Comparison of ENCODE assay signal across 8 cellular contexts in the genomic region with DNA sequence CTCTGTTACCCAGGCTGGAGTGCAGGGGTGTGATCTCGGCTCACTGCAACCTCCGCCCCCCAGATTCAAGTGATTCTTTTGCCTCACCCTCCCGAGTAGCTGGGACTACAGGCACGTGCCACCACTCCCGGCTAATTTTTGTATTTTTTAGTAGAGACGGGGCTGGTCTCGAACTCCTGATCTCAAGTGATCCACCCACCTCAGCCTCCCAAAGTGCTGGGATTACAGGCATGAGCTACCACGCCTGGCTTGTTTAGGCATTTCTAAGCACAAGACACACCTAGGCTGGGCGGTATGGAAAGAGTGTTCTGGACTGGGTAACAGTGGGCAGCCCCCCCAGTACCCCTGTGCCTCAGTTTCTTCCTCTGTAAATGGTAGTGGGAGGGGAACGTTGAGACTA. TPM values are rescaled to one million over a fixed set of nuclear protein-coding genes. Genes with fewer than 3 reads are reported as not detected.
DNase-seq lines count a peak whose midpoint lies in the region; ATAC-seq, FAIRE-seq and TF ChIP-seq lines count a peak whose summit lies in the region.
"Not testable (repeated sequence)": the region's sequence is repeated elsewhere in the genome, so short reads cannot be mapped to it uniquely, and the experiment has no call there.

No MANE protein-coding gene starts in this region.

- not testable (repeated sequence) for DNase-seq in A549 (ENCODE audit: low read depth in 1 of 2, low spot score in 1 of 2); RWPE1 (ENCODE audit: low spot score); breast epithelium (ENCODE audit: low spot score in 2 of 2); hepatocyte (ENCODE audit: low spot score); naive thymus-derived CD4-positive, alpha-beta T cell; tibial artery

- TF ChIP-seq CTCF in A549 (IDR thresholded peaks at IDR 0.05); RWPE1 (conservative IDR thresholded peaks at IDR 0.05; ENCODE audit: low read depth); breast epithelium (IDR thresholded peaks at IDR 0.05); hepatocyte (IDR thresholded peaks at IDR 0.05; ENCODE audit: poor library complexity); tibial artery (IDR thresholded peaks at IDR 0.05): not testable (repeated sequence)

- CTCF ChIA-PET in A549 (lab: Yijun Ruan, JAX) = interaction anchor here (0.6 to 22.8 kb wide), 6 partner anchors 9 to 120 kb away, joined by 3 to 513 read pairs (median 21); a partner anchor contains a TSS
- CTCF ChIA-PET in RWPE1 (lab: Yijun Ruan, JAX); naive thymus-derived CD4-positive, alpha-beta T cell (lab: Charles Lee): not testable (repeated sequence)

- not testable (repeated sequence) for H3K36me3 ChIP-seq in breast epithelium; hepatocyte (replicated peaks; ENCODE audit: insufficient read depth, low read depth); naive thymus-derived CD4-positive, alpha-beta T cell (ENCODE audit: control insufficient read depth in 2 of 3, insufficient read depth in 3 of 3, low read length in 3 of 3); skeletal muscle tissue (ENCODE audit: control insufficient read depth in 3 of 3, insufficient read depth in 3 of 3, low read length in 3 of 3)
- H3K36me3 ChIP-seq in esophagus (ENCODE audit: control insufficient read depth in 2 of 2, insufficient read depth in 2 of 2, low read length in 1 of 2) = peaks cover 0 to 17% of the 10 kb centered on the region in 2 donors
- H3K36me3 ChIP-seq in tibial artery = peaks cover 9 to 16% (median 16%) of the 10 kb centered on the region in 3 donors

- H3K4me1 Mint-ChIP-seq in naive thymus-derived CD4-positive, alpha-beta T cell = peaks cover 7 to 34% (median 24%) of the 10 kb centered on the region in 7 donors

- not testable (repeated sequence) for H3K9me3 Mint-ChIP-seq in naive thymus-derived CD4-positive, alpha-beta T cell

- H3K27ac ChIP-seq in A549 (peak overlapping the region; percentile 66 to 84; a peak in 4 of 6 replicates), RWPE1 (peak overlapping the region; percentile 98), breast epithelium (peak overlapping the region; percentile 95 to 96), esophagus (ENCODE audit: low read depth in 2 of 2, low read length in 1 of 2) (peak overlapping the region; percentile 51 to 82), hepatocyte (peak overlapping the region; percentile 87), skeletal muscle tissue (ENCODE audit: low read depth, low read length) (peak overlapping the region; percentile 81), tibial artery (peak overlapping the region; percentile 92 to 97)
- not testable (repeated sequence) for H3K27ac ChIP-seq in naive thymus-derived CD4-positive, alpha-beta T cell (ENCODE audit: low read depth, low read length)

- not testable (repeated sequence) for ATAC-seq in A549; naive thymus-derived CD4-positive, alpha-beta T cell

- not testable (repeated sequence) for H3K79me2 ChIP-seq in hepatocyte

- peak overlapping the region in 2 of 3 donors; percentile 46 to 62 for H3K9ac ChIP-seq in skeletal muscle tissue (ENCODE audit: low read depth in 1 of 3, low read length in 3 of 3)

- not testable (repeated sequence) for H3K9me3 ChIP-seq in A549; breast epithelium; esophagus (ENCODE audit: control insufficient read depth in 2 of 2, insufficient read depth in 1 of 2, low read depth in 1 of 2, low read length in 1 of 2); hepatocyte (ENCODE audit: low read depth); naive thymus-derived CD4-positive, alpha-beta T cell (ENCODE audit: control insufficient read depth in 2 of 3, low read length in 3 of 3); skeletal muscle tissue (ENCODE audit: control insufficient read depth in 3 of 3, low read length in 3 of 3); tibial artery

- intact Hi-C loops in breast epithelium (cut with DNase I; ENCODE audit: low total_unique reads); naive thymus-derived CD4-positive, alpha-beta T cell (cut with micrococcal nuclease); tibial artery (cut with DNase I; ENCODE audit: low total_unique reads): not testable (repeated sequence)

- H3K27ac Mint-ChIP-seq in naive thymus-derived CD4-positive, alpha-beta T cell = peak overlapping the region in 7 of 9 donors; percentile 1 to 80 (median 44)

- not testable (repeated sequence) for TF ChIP-seq POLR2A in A549 (IDR thresholded peaks at IDR 0.05; ENCODE audit: low read length); breast epithelium (IDR thresholded peaks at IDR 0.05)

- not testable (repeated sequence) for H3K27me3 ChIP-seq in breast epithelium; esophagus (ENCODE audit: control insufficient read depth in 1 of 2, insufficient read depth in 2 of 2, low read length in 2 of 2); hepatocyte; naive thymus-derived CD4-positive, alpha-beta T cell (ENCODE audit: control insufficient read depth in 2 of 2, insufficient read depth in 2 of 2, low read length in 2 of 2); skeletal muscle tissue (ENCODE audit: control insufficient read depth in 3 of 3, insufficient read depth in 3 of 3, low read length in 3 of 3); tibial artery

- peaks cover 38% of the 10 kb centered on the region for H3K4me1 ChIP-seq in A549
- peaks cover 13 to 25% of the 10 kb centered on the region in 2 donors for H3K4me1 ChIP-seq in breast epithelium
- peaks cover 3 to 16% of the 10 kb centered on the region in 2 donors for H3K4me1 ChIP-seq in esophagus (ENCODE audit: control insufficient read depth in 2 of 2, insufficient read depth in 2 of 2, low read length in 1 of 2)
- not testable (repeated sequence) for H3K4me1 ChIP-seq in hepatocyte (ENCODE audit: insufficient read depth)
- peaks cover 10 to 13% of the 10 kb centered on the region in 2 donors for H3K4me1 ChIP-seq in naive thymus-derived CD4-positive, alpha-beta T cell (ENCODE audit: control insufficient read depth in 2 of 2, insufficient read depth in 2 of 2, low read length in 2 of 2)
- H3K4me1 ChIP-seq in skeletal muscle tissue (ENCODE audit: control insufficient read depth in 3 of 3, insufficient read depth in 3 of 3, low read length in 3 of 3) = peaks cover 38 to 43% (median 42%) of the 10 kb centered on the region in 3 donors
- peaks cover 17 to 71% (median 63%) of the 10 kb centered on the region in 4 donors for H3K4me1 ChIP-seq in tibial artery

- 90% methylated on average over 10 of the region's 10 CpGs for WGBS in A549 (ENCODE audit: missing lambda C conversion rate)
- 48 to 51% methylated on average over 10 of the region's 10 CpGs for WGBS in esophagus, 2 donors
- 92% methylated on average over 10 of the region's 10 CpGs for WGBS in hepatocyte (ENCODE audit: low lambda C conversion rate, missing lambda C conversion rate)

- TF ChIP-seq EP300 in A549 (IDR thresholded peaks at IDR 0.05) = not testable (repeated sequence)

- H4K20me1 ChIP-seq in hepatocyte (ENCODE audit: insufficient read depth, poor library complexity, severe bottlenecking) = not testable (repeated sequence)

- not testable (repeated sequence) for H3K9me2 ChIP-seq in hepatocyte (replicated peaks; ENCODE audit: insufficient read depth)

- H3K27me3 Mint-ChIP-seq in naive thymus-derived CD4-positive, alpha-beta T cell = not testable (repeated sequence)

- H3K4me2 ChIP-seq in A549 = peak overlapping the region; percentile 56; the same call in 2 of the 3 replicates
- not testable (repeated sequence) for H3K4me2 ChIP-seq in hepatocyte

- not testable (repeated sequence) for TF ChIP-seq RAD21 in A549 (conservative IDR thresholded peaks at IDR 0.05 in 1 of 2, IDR thresholded peaks at IDR 0.05 in 1 of 2)

- H3K4me3 ChIP-seq in A549; esophagus (ENCODE audit: low read depth in 1 of 2, low read length in 2 of 2); hepatocyte; naive thymus-derived CD4-positive, alpha-beta T cell (ENCODE audit: low read length): not testable (repeated sequence)
- H3K4me3 ChIP-seq in breast epithelium = peak overlapping the region; percentile 29 to 52 (median 35)
- peak overlapping the region in 1 of 3 donors; percentile 22 for H3K4me3 ChIP-seq in skeletal muscle tissue (ENCODE audit: low read length in 3 of 3)
- peak overlapping the region; percentile 32 to 38 for H3K4me3 ChIP-seq in tibial artery

- H3K4me3 Mint-ChIP-seq in naive thymus-derived CD4-positive, alpha-beta T cell = not testable (repeated sequence)

- POLR2A ChIA-PET in A549 (lab: Yijun Ruan, JAX) (interaction anchor here (1.6 kb wide), 1 partner anchor 90 kb away, joined by 7 read pairs; a partner anchor contains a TSS), RWPE1 (lab: Yijun Ruan, JAX; ENCODE audit: low non-redundant PET) (interaction anchor here (0.6 to 1.0 kb wide), 2 partner anchors 15 to 34 kb away, joined by 3 read pairs; a partner anchor contains a TSS)
- POLR2A ChIA-PET in naive thymus-derived CD4-positive, alpha-beta T cell (lab: Charles Lee) = interaction anchor here (20.0 kb wide), 1 partner anchor 12 kb away, joined by 354 read pairs; a partner anchor contains a TSS

- not testable (repeated sequence) for H3K36me3 Mint-ChIP-seq in naive thymus-derived CD4-positive, alpha-beta T cell

- H2AFZ ChIP-seq in hepatocyte = not testable (repeated sequence)

- not testable (repeated sequence) for FAIRE-seq in A549 (lab: Jason Lieb, UNC)

RNA-seq across cellular contexts. Expression of a gene that starts 8.2 kb away (rescaled TPM):
- polyA plus RNA-seq in A549 (2011; rRNA removed) = 19.6 and 26.7 TPM in 2 replicates
- 50.0 and 67.2 TPM in 2 replicates for polyA plus RNA-seq in A549 (2012; cell fraction: cytosol; rRNA removed)
- polyA plus RNA-seq in A549 (2012; cell fraction: nucleus; rRNA removed) = 162 and 183 TPM in 2 replicates
- 45.3 to 54.7 TPM (median 46.6 TPM) in 3 replicates for polyA plus RNA-seq in A549 (2017; fragmentation: RNase III; extraction: RNeasy Plus Mini Kit Qiagen cat#74134 plus additional on column Dnase treatment)
- 31.2 and 34.8 TPM in 2 replicates for polyA minus RNA-seq in A549 (2011; rRNA and poly(A)+ RNA removed)
- total RNA-seq in breast epithelium = 10 to 100 TPM; 15.4 to 26.1 (median 23.3) TPM
- polyA plus RNA-seq in esophagus = 10 to 100 TPM; 20.4 to 21.7 TPM
- total RNA-seq in hepatocyte = 13.0 and 15.5 TPM in 2 replicates
- polyA plus RNA-seq in hepatocyte = 36.9 and 42.9 TPM in 2 replicates
- 10 to 100 TPM in 1 of 5 experiments, 1 to 10 TPM in 4; 2.5 to 25.6 (median 8.7) TPM for total RNA-seq in naive thymus-derived CD4-positive, alpha-beta T cell
- 1 to 10 TPM; 6.3 to 7.7 TPM for polyA plus RNA-seq in naive thymus-derived CD4-positive, alpha-beta T cell
- total RNA-seq in skeletal muscle tissue = 23.5 TPM

RNA-seq across cellular contexts. Expression of a gene that starts 15.1 kb away (rescaled TPM):
- 35.6 and 39.7 TPM in 2 replicates for polyA plus RNA-seq in A549 (2011; rRNA removed)
- 26.6 and 35.4 TPM in 2 replicates for polyA plus RNA-seq in A549 (2012; cell fraction: cytosol; rRNA removed)
- polyA plus RNA-seq in A549 (2012; cell fraction: nucleus; rRNA removed) = 60.1 and 71.4 TPM in 2 replicates
- polyA plus RNA-seq in A549 (2017; fragmentation: RNase III; extraction: RNeasy Plus Mini Kit Qiagen cat#74134 plus additional on column Dnase treatment) = 111 to 131 TPM (median 116 TPM) in 3 replicates
- 31.8 and 40.3 TPM in 2 replicates for polyA minus RNA-seq in A549 (2011; rRNA and poly(A)+ RNA removed)
- total RNA-seq in breast epithelium = 10 to 100 TPM; 44.9 to 63.2 (median 62.9) TPM
- 10 to 100 TPM; 65.1 to 65.9 TPM for polyA plus RNA-seq in esophagus
- total RNA-seq in hepatocyte = 22.8 and 29.0 TPM in 2 replicates
- polyA plus RNA-seq in hepatocyte = 129 and 143 TPM in 2 replicates
- 100 to 1,000 TPM in 3 of 5 experiments, 10 to 100 TPM in 2; 87.7 to 159 (median 112) TPM for total RNA-seq in naive thymus-derived CD4-positive, alpha-beta T cell
- polyA plus RNA-seq in naive thymus-derived CD4-positive, alpha-beta T cell = 10 to 100 TPM; 84.8 to 99.4 TPM
- total RNA-seq in skeletal muscle tissue = 17.7 TPM

RNA-seq across cellular contexts. Expression of a gene that starts 26.0 kb away (rescaled TPM):
- 0.97 and 1.6 TPM in 2 replicates for polyA plus RNA-seq in A549 (2011; rRNA removed)
- polyA plus RNA-seq in A549 (2012; cell fraction: cytosol; rRNA removed) = 1.3 and 2.0 TPM in 2 replicates
- 6.1 and 10.5 TPM in 2 replicates for polyA plus RNA-seq in A549 (2012; cell fraction: nucleus; rRNA removed)
- polyA plus RNA-seq in A549 (2017; fragmentation: RNase III; extraction: RNeasy Plus Mini Kit Qiagen cat#74134 plus additional on column Dnase treatment) = 3.5 to 4.5 TPM (median 4.3 TPM) in 3 replicates
- polyA minus RNA-seq in A549 (2011; rRNA and poly(A)+ RNA removed) = 1.7 and 3.3 TPM in 2 replicates
- 10 to 100 TPM in 1 of 3 donors, 1 to 10 TPM in 2; 5.6 to 15.5 (median 8.5) TPM for total RNA-seq in breast epithelium
- 10 to 100 TPM; 21.0 to 22.4 TPM for polyA plus RNA-seq in esophagus
- total RNA-seq in hepatocyte = 2.2 and 4.3 TPM in 2 replicates
- 8.8 and 10.1 TPM in 2 replicates for polyA plus RNA-seq in hepatocyte
- total RNA-seq in naive thymus-derived CD4-positive, alpha-beta T cell = 100 to 1,000 TPM; 145 to 201 (median 152) TPM
- polyA plus RNA-seq in naive thymus-derived CD4-positive, alpha-beta T cell = 10 to 100 TPM; 44.5 to 83.3 TPM
- 1.6 TPM for total RNA-seq in skeletal muscle tissue

RNA-seq across cellular contexts. Expression of a gene that starts 26.5 kb away (rescaled TPM):
- polyA plus RNA-seq in A549 (2011; rRNA removed) (13.5 and 17.4 TPM in 2 replicates), A549 (2017; fragmentation: RNase III; extraction: RNeasy Plus Mini Kit Qiagen cat#74134 plus additional on column Dnase treatment) (26.2 to 30.2 TPM (median 30.1 TPM) in 3 replicates), esophagus (10 to 100 TPM in 1 of 2 donors, 1 to 10 TPM in 1; 9.8 to 19.8 TPM), hepatocyte (10.7 and 16.8 TPM in 2 replicates)
- polyA plus RNA-seq in A549 (2012; cell fraction: cytosol; rRNA removed) = 17.8 and 28.0 TPM in 2 replicates
- 46.1 and 47.2 TPM in 2 replicates for polyA plus RNA-seq in A549 (2012; cell fraction: nucleus; rRNA removed)
- polyA minus RNA-seq in A549 (2011; rRNA and poly(A)+ RNA removed) = 12.7 and 16.0 TPM in 2 replicates
- total RNA-seq in breast epithelium (10 to 100 TPM; 16.7 to 28.8 (median 23.3) TPM), hepatocyte (10.9 and 12.5 TPM in 2 replicates), skeletal muscle tissue (20.4 TPM)
- 10 to 100 TPM; 20.9 to 37.7 (median 29.6) TPM for total RNA-seq in naive thymus-derived CD4-positive, alpha-beta T cell
- polyA plus RNA-seq in naive thymus-derived CD4-positive, alpha-beta T cell = 10 to 100 TPM; 14.9 to 29.6 TPM

RNA-seq across cellular contexts. Expression of a gene that starts 34.5 kb away (rescaled TPM):
- polyA plus RNA-seq in A549 (2011; rRNA removed) (43.4 and 53.5 TPM in 2 replicates), A549 (2017; fragmentation: RNase III; extraction: RNeasy Plus Mini Kit Qiagen cat#74134 plus additional on column Dnase treatment) (102 to 105 TPM (median 104 TPM) in 3 replicates), esophagus (10 to 100 TPM; 51.7 to 65.8 TPM), hepatocyte (124 and 134 TPM in 2 replicates)
- 126 and 151 TPM in 2 replicates for polyA plus RNA-seq in A549 (2012; cell fraction: cytosol; rRNA removed)
- polyA plus RNA-seq in A549 (2012; cell fraction: nucleus; rRNA removed) = 315 and 362 TPM in 2 replicates
- polyA minus RNA-seq in A549 (2011; rRNA and poly(A)+ RNA removed) = 63.6 and 110 TPM in 2 replicates
- total RNA-seq in breast epithelium (10 to 100 TPM; 29.4 to 39.0 (median 36.6) TPM), hepatocyte (40.4 and 50.2 TPM in 2 replicates), skeletal muscle tissue (32.9 TPM)
- total RNA-seq in naive thymus-derived CD4-positive, alpha-beta T cell = 100 to 1,000 TPM in 4 of 5 experiments, 10 to 100 TPM in 1; 81.0 to 154 (median 128) TPM
- polyA plus RNA-seq in naive thymus-derived CD4-positive, alpha-beta T cell = 10 to 100 TPM; 64.6 to 72.2 TPM

Comparison
In these comparisons a context has a peak if more than half of its experiments do, and no peak if none do; other contexts are left out.
1. RNA of a gene that starts 26.0 kb away (total RNA-seq): 145 to 201 TPM in naive thymus-derived CD4-positive, alpha-beta T cell; 5.6 to 15.5 TPM in breast epithelium, 2.2 to 4.3 TPM in hepatocyte and 1.6 TPM in skeletal muscle tissue (single experiment); every median in the first group is over 4 times any median in the second.